ENCODE assay signal across 8 cellular contexts in the genomic region with DNA sequence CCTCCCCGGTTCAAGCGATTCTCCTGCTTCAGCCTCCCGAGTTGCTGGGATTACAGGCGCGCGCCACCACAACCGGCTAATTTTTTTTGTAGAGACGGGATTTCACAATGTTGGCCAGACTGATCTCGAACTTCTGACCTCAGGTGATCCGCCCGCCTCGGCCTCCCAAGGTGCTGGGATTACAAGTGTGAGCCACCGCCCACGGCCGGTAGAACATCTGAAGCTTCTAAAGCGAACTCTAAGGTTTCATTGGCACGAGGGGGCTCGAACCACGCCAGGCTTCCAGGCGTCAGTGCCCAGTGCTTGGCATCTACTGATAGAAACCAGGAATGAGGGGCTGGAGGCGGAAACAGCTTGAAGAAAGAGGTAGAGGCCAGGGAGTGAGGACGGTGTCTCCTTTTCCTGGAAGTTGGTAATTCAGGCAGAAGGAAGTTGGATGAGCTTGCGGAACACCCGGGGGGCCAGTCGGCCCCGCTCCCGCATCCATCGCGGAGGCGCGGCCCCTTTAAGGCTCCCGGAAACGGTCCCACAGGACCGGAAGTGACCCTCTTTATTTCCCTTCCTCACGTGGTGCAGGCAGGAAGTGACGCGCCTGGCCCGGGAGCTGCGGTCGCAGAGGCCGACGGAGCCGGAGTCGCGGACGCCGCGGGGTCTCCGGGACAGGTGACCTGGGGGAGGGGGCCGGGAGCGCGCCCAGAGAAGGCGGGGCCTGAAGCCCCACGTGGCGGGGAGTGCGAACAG. TPM values are rescaled to one million over a fixed set of nuclear protein-coding genes. Genes with fewer than 3 reads are reported as not detected.
DNase-seq lines count a peak whose midpoint lies in the region; ATAC-seq and TF ChIP-seq lines count a peak whose summit lies in the region.

A gene (plus strand): TSS at position 579 of the 741 bp plus-strand sequence. CDS start 1,876 bp downstream, outside the sequence.

- no peak for TF ChIP-seq RAD21 in neural cell (conservative IDR thresholded peaks at IDR 0.05)

- ATAC-seq in DND-41 (ENCODE audit: insufficient read depth, low read depth), result peak; percentile 67
- ATAC-seq in GM21723 (IDR thresholded peaks at IDR 0.05; ENCODE audit: unreplicated experiment), result peak; percentile 49

- H3K4me3 ChIP-seq in DND-41 (ENCODE audit: low read depth in 1 of 2, low read length in 2 of 2) (peak within 1 kb of the TSS; percentile 39 to 76; a peak in 3 of 4 replicates), fibroblast of the aortic adventitia (ENCODE audit: low read depth, low read length) (peak within 1 kb of the TSS; percentile 89), neural cell (ENCODE audit: low read length) (peak within 1 kb of the TSS; percentile 70), subcutaneous abdominal adipose tissue (ENCODE audit: low read depth in 1 of 5, low read length in 5 of 5) (peak within 1 kb of the TSS; percentile 76 to 84 (median 79))

- H3K4me1 ChIP-seq in DND-41 (ENCODE audit: insufficient read depth, low read length) (peaks cover 26% of the 10 kb centered on the region), subcutaneous abdominal adipose tissue (ENCODE audit: control insufficient read depth in 5 of 5, insufficient read depth in 5 of 5, low read length in 5 of 5) (peaks cover 8 to 28% (median 19%) of the 10 kb centered on the region in 5 donors)

- H3K79me2 ChIP-seq in DND-41 (ENCODE audit: insufficient read depth, low read length) (peaks cover 11% of the 10 kb centered on the region), neural cell (replicated peaks; ENCODE audit: insufficient read depth, low read length) (no peaks in the 10 kb centered on the region)

- H3F3A ChIP-seq in neural cell (ENCODE audit: insufficient read depth, low read length, poor library complexity, severe bottlenecking), result no peaks in the 10 kb centered on the region

- peak within 1 kb of the TSS; percentile 99 for H3K4me2 ChIP-seq in DND-41 (ENCODE audit: insufficient read depth, low read length)
- H3K4me2 ChIP-seq in neural cell (ENCODE audit: low read length), result peak within 1 kb of the TSS; percentile 62

- peak within 1 kb of the TSS; percentile 68 for H3K9ac ChIP-seq in DND-41 (ENCODE audit: low read depth, low read length)
- peak within 1 kb of the TSS; percentile 81 for H3K9ac ChIP-seq in neural cell (ENCODE audit: low read length)
- peak within 1 kb of the TSS; percentile 38 to 84 (median 62) for H3K9ac ChIP-seq in subcutaneous abdominal adipose tissue (ENCODE audit: low read length in 5 of 5)

- TF ChIP-seq CTCF in DND-41 (IDR thresholded peaks at IDR 0.05; ENCODE audit: borderline replicate concordance, extremely low read depth, low read length, poor library complexity, severe bottlenecking), result no peak
- no peak for TF ChIP-seq CTCF in fibroblast of the aortic adventitia (IDR thresholded peaks at IDR 0.05; ENCODE audit: insufficient read depth, low read length)
- no peak for TF ChIP-seq CTCF in neural cell (IDR thresholded peaks at IDR 0.05; ENCODE audit: poor library complexity, severe bottlenecking)

- DNase-seq in DND-41 (no peak), KG1 (lab: John Stamatoyannopoulos, UW) (peak; percentile 97), fibroblast of the aortic adventitia (ENCODE audit: low read depth) (peak; percentile 97)
- peak; percentile 90 for DNase-seq in activated T-helper 9 cell treated with anti-CD3 and anti-CD28 coated beads, Interleukin-2, amount 50 U/mL, for 16 hours (ENCODE audit: low read depth)

- H2AFZ ChIP-seq in DND-41 (ENCODE audit: low read depth, low read length) (peak within 1 kb of the TSS; percentile 96), neural cell (ENCODE audit: low read depth, low read length) (peak within 1 kb of the TSS; percentile 87)

- H4K20me1 ChIP-seq in DND-41 (ENCODE audit: insufficient read depth, low read length) (0 out of 2 replicates have a peak, but pooled peaks cover 5% of the 10 kb centered on the region), neural cell (ENCODE audit: insufficient read depth) (no peaks in the 10 kb centered on the region)

- peak; percentile 69 for TF ChIP-seq EP300 in neural cell (conservative IDR thresholded peaks at IDR 0.05; ENCODE audit: poor library complexity, severe bottlenecking)

- no peaks in the 10 kb centered on the region for H3K9me2 ChIP-seq in neural cell (ENCODE audit: insufficient read depth, low read length)

- H3K9me3 ChIP-seq in DND-41 (ENCODE audit: insufficient read depth, low read length, severe bottlenecking) (no peaks in the 10 kb centered on the region), neural cell (ENCODE audit: low read length) (no peaks in the 10 kb centered on the region), subcutaneous abdominal adipose tissue (ENCODE audit: control insufficient read depth in 5 of 5, low read length in 5 of 5) (no peaks in the 10 kb centered on the region)

- no peaks in the 10 kb centered on the region for H3K27me3 ChIP-seq in DND-41 (ENCODE audit: insufficient read depth, low read length, poor library complexity)
- no peaks in the 10 kb centered on the region for H3K27me3 ChIP-seq in neural cell (ENCODE audit: insufficient read depth, low read depth, low read length)
- peaks cover 0 to 4% (median 0%) of the 10 kb centered on the region in 5 donors for H3K27me3 ChIP-seq in subcutaneous abdominal adipose tissue (ENCODE audit: control insufficient read depth in 5 of 5, insufficient read depth in 4 of 5, low read length in 5 of 5)

- H3K27ac ChIP-seq in DND-41 (ENCODE audit: low read length), result peak within 1 kb of the TSS; percentile 94
- H3K27ac ChIP-seq in neural cell (ENCODE audit: low read length), result peak within 1 kb of the TSS; percentile 95
- peak within 1 kb of the TSS; percentile 93 for H3K27ac ChIP-seq in subcutaneous abdominal adipose tissue (ENCODE audit: low read depth, low read length)

- H3K36me3 ChIP-seq in DND-41 (ENCODE audit: insufficient read depth, low read length) (peaks cover 27% of the 10 kb centered on the region), neural cell (ENCODE audit: insufficient read depth, low read length) (no peaks in the 10 kb centered on the region), subcutaneous abdominal adipose tissue (ENCODE audit: control insufficient read depth in 5 of 5, insufficient read depth in 5 of 5, low read length in 5 of 5) (peaks cover 0 to 28% (median 26%) of the 10 kb centered on the region in 5 donors)

TF ChIP-seq in PFSK-1, 5 proteins besides CTCF, POLR2A, EP300 and RAD21 (continues in another document):
- peak; percentile 64; the same call in 1 of the 2 replicates for TF ChIP-seq TAF1 (IDR thresholded peaks at IDR 0.05; ENCODE audit: borderline replicate concordance, insufficient read depth, low read length)
- TF ChIP-seq, protein P1, sequence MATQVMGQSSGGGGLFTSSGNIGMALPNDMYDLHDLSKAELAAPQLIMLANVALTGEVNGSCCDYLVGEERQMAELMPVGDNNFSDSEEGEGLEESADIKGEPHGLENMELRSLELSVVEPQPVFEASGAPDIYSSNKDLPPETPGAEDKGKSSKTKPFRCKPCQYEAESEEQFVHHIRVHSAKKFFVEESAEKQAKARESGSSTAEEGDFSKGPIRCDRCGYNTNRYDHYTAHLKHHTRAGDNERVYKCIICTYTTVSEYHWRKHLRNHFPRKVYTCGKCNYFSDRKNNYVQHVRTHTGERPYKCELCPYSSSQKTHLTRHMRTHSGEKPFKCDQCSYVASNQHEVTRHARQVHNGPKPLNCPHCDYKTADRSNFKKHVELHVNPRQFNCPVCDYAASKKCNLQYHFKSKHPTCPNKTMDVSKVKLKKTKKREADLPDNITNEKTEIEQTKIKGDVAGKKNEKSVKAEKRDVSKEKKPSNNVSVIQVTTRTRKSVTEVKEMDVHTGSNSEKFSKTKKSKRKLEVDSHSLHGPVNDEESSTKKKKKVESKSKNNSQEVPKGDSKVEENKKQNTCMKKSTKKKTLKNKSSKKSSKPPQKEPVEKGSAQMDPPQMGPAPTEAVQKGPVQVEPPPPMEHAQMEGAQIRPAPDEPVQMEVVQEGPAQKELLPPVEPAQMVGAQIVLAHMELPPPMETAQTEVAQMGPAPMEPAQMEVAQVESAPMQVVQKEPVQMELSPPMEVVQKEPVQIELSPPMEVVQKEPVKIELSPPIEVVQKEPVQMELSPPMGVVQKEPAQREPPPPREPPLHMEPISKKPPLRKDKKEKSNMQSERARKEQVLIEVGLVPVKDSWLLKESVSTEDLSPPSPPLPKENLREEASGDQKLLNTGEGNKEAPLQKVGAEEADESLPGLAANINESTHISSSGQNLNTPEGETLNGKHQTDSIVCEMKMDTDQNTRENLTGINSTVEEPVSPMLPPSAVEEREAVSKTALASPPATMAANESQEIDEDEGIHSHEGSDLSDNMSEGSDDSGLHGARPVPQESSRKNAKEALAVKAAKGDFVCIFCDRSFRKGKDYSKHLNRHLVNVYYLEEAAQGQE (IDR thresholded peaks at IDR 0.05; ENCODE audit: insufficient read depth in 1 of 2, low read depth in 2 of 2, low read length in 2 of 2), result no peak

TF ChIP-seq in neural cell, 6 proteins besides CTCF, POLR2A, EP300 and RAD21 (continues in another document):
- TF ChIP-seq TAF1 (IDR thresholded peaks at IDR 0.05; ENCODE audit: low read depth), result peak; percentile 49
- TF ChIP-seq MXI1 (conservative IDR thresholded peaks at IDR 0.05; ENCODE audit: poor library complexity, severe bottlenecking), result peak; percentile 56
- TF ChIP-seq POLR2AphosphoS5 (IDR thresholded peaks at IDR 0.05), result peak; percentile 85
- TF ChIP-seq EZH2 (IDR thresholded peaks at IDR 0.05; ENCODE audit: borderline replicate concordance, insufficient read depth, low read length, poor library complexity, severe bottlenecking), result no peak

RNA-seq across cellular contexts. Expression of the gene that starts here (rescaled TPM):
- 42.1 TPM for polyA plus RNA-seq in PFSK-1 (2012; ENCODE audit: insufficient read length, low read depth)
- 6.5 and 16.3 TPM in 2 replicates for total RNA-seq in fibroblast of the aortic adventitia (ENCODE audit: low replicate concordance)
- polyA plus RNA-seq in neural cell, result 2.1 and 5.3 TPM in 2 replicates
- 3.7 and 5.2 TPM in 2 replicates for polyA minus RNA-seq in neural cell
